In the genomic region with DNA sequence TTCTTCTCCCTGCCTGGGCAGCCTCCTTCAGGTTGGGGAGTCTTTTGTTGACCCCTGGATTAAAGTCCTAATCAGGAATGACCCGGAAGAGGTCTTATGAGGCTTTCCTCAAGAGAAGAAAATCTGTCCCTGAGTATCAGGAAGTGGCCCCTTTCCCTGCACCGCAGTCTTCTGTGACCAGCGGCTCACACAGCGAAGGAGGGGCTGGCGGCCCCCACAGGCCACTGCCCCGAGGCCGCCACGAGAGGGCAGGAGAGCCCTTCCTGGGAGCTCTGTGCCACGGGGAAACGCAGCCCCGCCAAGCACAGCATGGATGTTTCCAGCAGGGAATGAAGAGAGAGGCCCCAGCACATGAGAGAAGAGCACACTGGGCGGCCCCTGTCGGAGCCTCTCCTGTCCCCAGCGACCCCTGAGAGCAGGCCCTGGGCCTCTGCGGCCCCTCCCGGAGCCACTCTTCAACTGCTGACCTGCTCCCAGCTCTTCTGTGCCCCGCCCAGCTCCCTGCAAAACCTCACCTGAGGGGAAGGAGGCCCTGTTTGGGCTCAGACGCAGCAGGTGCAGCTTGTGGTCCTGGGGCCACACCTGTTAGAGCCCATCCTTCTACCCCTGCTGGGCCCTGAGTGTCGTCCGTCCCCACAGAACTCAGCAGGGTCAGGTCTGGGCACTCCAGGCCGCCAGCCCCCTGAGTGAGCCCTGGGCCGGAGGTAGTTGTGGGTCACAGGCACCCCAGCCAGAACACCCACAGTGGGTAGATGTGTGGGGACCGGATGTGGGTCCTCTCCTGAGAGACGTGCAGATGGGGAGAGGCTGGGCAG, we compare ENCODE assay signal across 1 cellular context.
TF ChIP-seq lines count a peak whose summit lies in the region.

No MANE protein-coding gene starts in this region.

TF ChIP-seq in HepG2, 621 proteins besides CTCF, POLR2A, EP300 and RAD21 (continued from another document and continues in another):
- TF ChIP-seq, protein P1, sequence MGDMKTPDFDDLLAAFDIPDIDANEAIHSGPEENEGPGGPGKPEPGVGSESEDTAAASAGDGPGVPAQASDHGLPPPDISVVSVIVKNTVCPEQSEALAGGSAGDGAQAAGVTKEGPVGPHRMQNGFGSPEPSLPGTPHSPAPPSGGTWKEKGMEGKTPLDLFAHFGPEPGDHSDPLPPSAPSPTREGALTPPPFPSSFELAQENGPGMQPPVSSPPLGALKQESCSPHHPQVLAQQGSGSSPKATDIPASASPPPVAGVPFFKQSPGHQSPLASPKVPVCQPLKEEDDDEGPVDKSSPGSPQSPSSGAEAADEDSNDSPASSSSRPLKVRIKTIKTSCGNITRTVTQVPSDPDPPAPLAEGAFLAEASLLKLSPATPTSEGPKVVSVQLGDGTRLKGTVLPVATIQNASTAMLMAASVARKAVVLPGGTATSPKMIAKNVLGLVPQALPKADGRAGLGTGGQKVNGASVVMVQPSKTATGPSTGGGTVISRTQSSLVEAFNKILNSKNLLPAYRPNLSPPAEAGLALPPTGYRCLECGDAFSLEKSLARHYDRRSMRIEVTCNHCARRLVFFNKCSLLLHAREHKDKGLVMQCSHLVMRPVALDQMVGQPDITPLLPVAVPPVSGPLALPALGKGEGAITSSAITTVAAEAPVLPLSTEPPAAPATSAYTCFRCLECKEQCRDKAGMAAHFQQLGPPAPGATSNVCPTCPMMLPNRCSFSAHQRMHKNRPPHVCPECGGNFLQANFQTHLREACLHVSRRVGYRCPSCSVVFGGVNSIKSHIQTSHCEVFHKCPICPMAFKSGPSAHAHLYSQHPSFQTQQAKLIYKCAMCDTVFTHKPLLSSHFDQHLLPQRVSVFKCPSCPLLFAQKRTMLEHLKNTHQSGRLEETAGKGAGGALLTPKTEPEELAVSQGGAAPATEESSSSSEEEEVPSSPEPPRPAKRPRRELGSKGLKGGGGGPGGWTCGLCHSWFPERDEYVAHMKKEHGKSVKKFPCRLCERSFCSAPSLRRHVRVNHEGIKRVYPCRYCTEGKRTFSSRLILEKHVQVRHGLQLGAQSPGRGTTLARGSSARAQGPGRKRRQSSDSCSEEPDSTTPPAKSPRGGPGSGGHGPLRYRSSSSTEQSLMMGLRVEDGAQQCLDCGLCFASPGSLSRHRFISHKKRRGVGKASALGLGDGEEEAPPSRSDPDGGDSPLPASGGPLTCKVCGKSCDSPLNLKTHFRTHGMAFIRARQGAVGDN (CRISPR knock-in tag; IDR thresholded peaks at IDR 0.05): peak; percentile 92
- TF ChIP-seq ZNF44 (CRISPR knock-in tag; IDR thresholded peaks at IDR 0.05) (0 out of 2 replicates have a peak, but pooled peaks have one; percentile 39), RXRB (CRISPR knock-in tag; IDR thresholded peaks at IDR 0.05; ENCODE audit: borderline replicate concordance) (peak; percentile 80), MED1 (CRISPR knock-in tag; IDR thresholded peaks at IDR 0.05) (peak; percentile 64), SETDB1 (CRISPR knock-in tag; IDR thresholded peaks at IDR 0.05; ENCODE audit: borderline replicate concordance) (no peak), HNF4A (CRISPR knock-in tag; IDR thresholded peaks at IDR 0.05) (peak; percentile 44), ZNF776 (CRISPR knock-in tag; IDR thresholded peaks at IDR 0.05) (no peak), SIN3B (IDR thresholded peaks at IDR 0.05; ENCODE audit: low read length) (no peak), SP1 (IDR thresholded peaks at IDR 0.05) (no peak), SP1 (CRISPR knock-in tag; IDR thresholded peaks at IDR 0.05) (no peak; the same call in 1 of the 2 replicates), ARNT (IDR thresholded peaks at IDR 0.05) (no peak), POLR2G (IDR thresholded peaks at IDR 0.05; ENCODE audit: low read depth, low read length) (peak; percentile 30; the same call in 1 of the 2 replicates), ZNF660 (CRISPR knock-in tag; IDR thresholded peaks at IDR 0.05; ENCODE audit: borderline replicate concordance, low read depth) (no peak), ZKSCAN1 (IDR thresholded peaks at IDR 0.05; ENCODE audit: low read length) (no peak), ZNF101 (CRISPR knock-in tag; IDR thresholded peaks at IDR 0.05; ENCODE audit: borderline replicate concordance, low read depth) (no peak), CBX5 (CRISPR knock-in tag; IDR thresholded peaks at IDR 0.05; ENCODE audit: borderline replicate concordance) (0 out of 2 replicates have a peak, but pooled peaks have one; percentile 56), NCOA2 (CRISPR knock-in tag; IDR thresholded peaks at IDR 0.05) (peak; percentile 13; the same call in 1 of the 2 replicates), GATAD2A (CRISPR knock-in tag; IDR thresholded peaks at IDR 0.05) (peak; percentile 74), ZNF724P (CRISPR knock-in tag; IDR thresholded peaks at IDR 0.05; ENCODE audit: borderline replicate concordance) (0 out of 2 replicates have a peak, but pooled peaks have one; percentile 47), ZNF205 (CRISPR knock-in tag; IDR thresholded peaks at IDR 0.05) (no peak), ZNF781 (CRISPR knock-in tag; IDR thresholded peaks at IDR 0.05; ENCODE audit: borderline replicate concordance, not compliant biosample characterization) (peak; percentile 56), ZFAT (CRISPR knock-in tag; conservative IDR thresholded peaks at IDR 0.05) (no peak), NRL (CRISPR knock-in tag; IDR thresholded peaks at IDR 0.05; ENCODE audit: borderline replicate concordance) (no peak; the same call in 1 of the 2 replicates), MIER2 (CRISPR knock-in tag; IDR thresholded peaks at IDR 0.05) (0 out of 2 replicates have a peak, but pooled peaks have one; percentile 49), ZNF619 (CRISPR knock-in tag; IDR thresholded peaks at IDR 0.05) (no peak), NFIC (IDR thresholded peaks at IDR 0.05; ENCODE audit: low read length) (no peak), ZNF556 (CRISPR knock-in tag; IDR thresholded peaks at IDR 0.05; ENCODE audit: borderline replicate concordance) (no peak), MED8 (CRISPR knock-in tag; IDR thresholded peaks at IDR 0.05; ENCODE audit: insufficient replicate concordance) (no peak), SMAD9 (CRISPR knock-in tag; IDR thresholded peaks at IDR 0.05) (no peak), KLF6 (CRISPR knock-in tag; IDR thresholded peaks at IDR 0.05) (no peak), SRSF4 (IDR thresholded peaks at IDR 0.05; ENCODE audit: low read depth, low read length, poor library complexity, severe bottlenecking) (no peak), HCFC1 (IDR thresholded peaks at IDR 0.05; ENCODE audit: low read depth, low read length) (no peak), NFKBIZ (CRISPR knock-in tag; IDR thresholded peaks at IDR 0.05) (peak; percentile 48; the same call in 1 of the 2 replicates), SALL1 (CRISPR knock-in tag; IDR thresholded peaks at IDR 0.05) (peak; percentile 82), BRCA1 (CRISPR knock-in tag; IDR thresholded peaks at IDR 0.05) (no peak), ZNF225 (CRISPR knock-in tag; IDR thresholded peaks at IDR 0.05) (no peak), IRX3 (CRISPR knock-in tag; IDR thresholded peaks at IDR 0.05; ENCODE audit: borderline replicate concordance, low read depth) (no peak), ZFP1 (CRISPR knock-in tag; IDR thresholded peaks at IDR 0.05) (0 out of 2 replicates have a peak, but pooled peaks have one; percentile 44), NBN (conservative IDR thresholded peaks at IDR 0.05) (no peak), ZNF768 (CRISPR knock-in tag; IDR thresholded peaks at IDR 0.05) (0 out of 2 replicates have a peak, but pooled peaks have one; percentile 38), ZNF292 (CRISPR knock-in tag; IDR thresholded peaks at IDR 0.05; ENCODE audit: borderline replicate concordance, low read depth) (peak; percentile 67; the same call in 1 of the 2 replicates), MAF1 (CRISPR knock-in tag; IDR thresholded peaks at IDR 0.05; ENCODE audit: borderline replicate concordance) (no peak)
- TF ChIP-seq, protein P2, sequence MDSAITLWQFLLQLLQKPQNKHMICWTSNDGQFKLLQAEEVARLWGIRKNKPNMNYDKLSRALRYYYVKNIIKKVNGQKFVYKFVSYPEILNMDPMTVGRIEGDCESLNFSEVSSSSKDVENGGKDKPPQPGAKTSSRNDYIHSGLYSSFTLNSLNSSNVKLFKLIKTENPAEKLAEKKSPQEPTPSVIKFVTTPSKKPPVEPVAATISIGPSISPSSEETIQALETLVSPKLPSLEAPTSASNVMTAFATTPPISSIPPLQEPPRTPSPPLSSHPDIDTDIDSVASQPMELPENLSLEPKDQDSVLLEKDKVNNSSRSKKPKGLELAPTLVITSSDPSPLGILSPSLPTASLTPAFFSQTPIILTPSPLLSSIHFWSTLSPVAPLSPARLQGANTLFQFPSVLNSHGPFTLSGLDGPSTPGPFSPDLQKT (CRISPR knock-in tag; IDR thresholded peaks at IDR 0.05; ENCODE audit: borderline replicate concordance): no peak
- TF ChIP-seq, protein P3, sequence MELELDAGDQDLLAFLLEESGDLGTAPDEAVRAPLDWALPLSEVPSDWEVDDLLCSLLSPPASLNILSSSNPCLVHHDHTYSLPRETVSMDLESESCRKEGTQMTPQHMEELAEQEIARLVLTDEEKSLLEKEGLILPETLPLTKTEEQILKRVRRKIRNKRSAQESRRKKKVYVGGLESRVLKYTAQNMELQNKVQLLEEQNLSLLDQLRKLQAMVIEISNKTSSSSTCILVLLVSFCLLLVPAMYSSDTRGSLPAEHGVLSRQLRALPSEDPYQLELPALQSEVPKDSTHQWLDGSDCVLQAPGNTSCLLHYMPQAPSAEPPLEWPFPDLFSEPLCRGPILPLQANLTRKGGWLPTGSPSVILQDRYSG (CRISPR knock-in tag; IDR thresholded peaks at IDR 0.05): no peak
- TF ChIP-seq, protein P4, sequence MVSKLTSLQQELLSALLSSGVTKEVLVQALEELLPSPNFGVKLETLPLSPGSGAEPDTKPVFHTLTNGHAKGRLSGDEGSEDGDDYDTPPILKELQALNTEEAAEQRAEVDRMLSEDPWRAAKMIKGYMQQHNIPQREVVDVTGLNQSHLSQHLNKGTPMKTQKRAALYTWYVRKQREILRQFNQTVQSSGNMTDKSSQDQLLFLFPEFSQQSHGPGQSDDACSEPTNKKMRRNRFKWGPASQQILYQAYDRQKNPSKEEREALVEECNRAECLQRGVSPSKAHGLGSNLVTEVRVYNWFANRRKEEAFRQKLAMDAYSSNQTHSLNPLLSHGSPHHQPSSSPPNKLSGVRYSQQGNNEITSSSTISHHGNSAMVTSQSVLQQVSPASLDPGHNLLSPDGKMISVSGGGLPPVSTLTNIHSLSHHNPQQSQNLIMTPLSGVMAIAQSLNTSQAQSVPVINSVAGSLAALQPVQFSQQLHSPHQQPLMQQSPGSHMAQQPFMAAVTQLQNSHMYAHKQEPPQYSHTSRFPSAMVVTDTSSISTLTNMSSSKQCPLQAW (CRISPR knock-in tag; IDR thresholded peaks at IDR 0.05): 0 out of 2 replicates have a peak, but pooled peaks have one; percentile 64
- TF ChIP-seq, protein P5, sequence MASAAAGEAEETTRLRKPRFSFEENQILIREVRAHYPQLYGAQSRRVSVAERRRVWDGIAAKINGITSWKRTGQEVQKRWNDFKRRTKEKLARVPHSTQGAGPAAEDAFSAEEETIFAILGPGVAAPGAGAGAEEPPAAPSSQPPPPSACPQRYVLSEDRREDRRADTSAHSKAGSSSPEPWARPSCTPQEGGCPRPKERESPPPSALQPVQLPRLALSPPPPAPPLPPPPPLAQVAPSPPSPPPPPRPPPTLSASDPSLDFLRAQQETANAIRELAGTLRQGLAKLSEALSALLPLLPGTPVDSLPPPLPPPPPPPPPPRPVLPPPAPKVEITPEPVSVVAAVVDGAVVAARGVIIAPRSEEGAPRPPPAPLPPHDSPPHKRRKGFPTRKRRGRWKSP (CRISPR knock-in tag; IDR thresholded peaks at IDR 0.05): no peak; the same call in 1 of the 2 replicates
- TF ChIP-seq, protein P6, sequence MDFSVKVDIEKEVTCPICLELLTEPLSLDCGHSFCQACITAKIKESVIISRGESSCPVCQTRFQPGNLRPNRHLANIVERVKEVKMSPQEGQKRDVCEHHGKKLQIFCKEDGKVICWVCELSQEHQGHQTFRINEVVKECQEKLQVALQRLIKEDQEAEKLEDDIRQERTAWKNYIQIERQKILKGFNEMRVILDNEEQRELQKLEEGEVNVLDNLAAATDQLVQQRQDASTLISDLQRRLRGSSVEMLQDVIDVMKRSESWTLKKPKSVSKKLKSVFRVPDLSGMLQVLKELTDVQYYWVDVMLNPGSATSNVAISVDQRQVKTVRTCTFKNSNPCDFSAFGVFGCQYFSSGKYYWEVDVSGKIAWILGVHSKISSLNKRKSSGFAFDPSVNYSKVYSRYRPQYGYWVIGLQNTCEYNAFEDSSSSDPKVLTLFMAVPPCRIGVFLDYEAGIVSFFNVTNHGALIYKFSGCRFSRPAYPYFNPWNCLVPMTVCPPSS (IDR thresholded peaks at IDR 0.05): no peak
- TF ChIP-seq, protein P7, sequence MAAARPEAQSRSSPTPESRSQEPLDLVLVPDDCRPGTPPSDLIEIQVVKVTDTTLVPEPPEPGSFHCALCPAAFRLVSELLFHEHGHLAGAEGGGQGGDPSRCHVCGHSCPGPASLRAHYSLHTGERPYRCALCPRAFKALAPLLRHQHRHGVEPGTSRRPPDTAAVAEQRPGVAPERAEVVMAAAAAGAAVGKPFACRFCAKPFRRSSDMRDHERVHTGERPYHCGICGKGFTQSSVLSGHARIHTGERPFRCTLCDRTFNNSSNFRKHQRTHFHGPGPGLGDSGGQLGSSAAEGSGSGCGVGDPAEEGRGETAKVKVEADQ (CRISPR knock-in tag; IDR thresholded peaks at IDR 0.05; ENCODE audit: borderline replicate concordance): no peak
- TF ChIP-seq, protein P8, sequence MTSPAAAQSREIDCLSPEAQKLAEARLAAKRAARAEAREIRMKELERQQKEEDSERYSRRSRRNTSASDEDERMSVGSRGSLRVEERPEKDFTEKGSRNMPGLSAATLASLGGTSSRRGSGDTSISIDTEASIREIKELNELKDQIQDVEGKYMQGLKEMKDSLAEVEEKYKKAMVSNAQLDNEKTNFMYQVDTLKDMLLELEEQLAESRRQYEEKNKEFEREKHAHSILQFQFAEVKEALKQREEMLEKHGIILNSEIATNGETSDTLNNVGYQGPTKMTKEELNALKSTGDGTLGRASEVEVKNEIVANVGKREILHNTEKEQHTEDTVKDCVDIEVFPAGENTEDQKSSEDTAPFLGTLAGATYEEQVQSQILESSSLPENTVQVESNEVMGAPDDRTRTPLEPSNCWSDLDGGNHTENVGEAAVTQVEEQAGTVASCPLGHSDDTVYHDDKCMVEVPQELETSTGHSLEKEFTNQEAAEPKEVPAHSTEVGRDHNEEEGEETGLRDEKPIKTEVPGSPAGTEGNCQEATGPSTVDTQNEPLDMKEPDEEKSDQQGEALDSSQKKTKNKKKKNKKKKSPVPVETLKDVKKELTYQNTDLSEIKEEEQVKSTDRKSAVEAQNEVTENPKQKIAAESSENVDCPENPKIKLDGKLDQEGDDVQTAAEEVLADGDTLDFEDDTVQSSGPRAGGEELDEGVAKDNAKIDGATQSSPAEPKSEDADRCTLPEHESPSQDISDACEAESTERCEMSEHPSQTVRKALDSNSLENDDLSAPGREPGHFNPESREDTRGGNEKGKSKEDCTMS (CRISPR knock-in tag; conservative IDR thresholded peaks at IDR 0.05): no peak
- TF ChIP-seq, protein P9, sequence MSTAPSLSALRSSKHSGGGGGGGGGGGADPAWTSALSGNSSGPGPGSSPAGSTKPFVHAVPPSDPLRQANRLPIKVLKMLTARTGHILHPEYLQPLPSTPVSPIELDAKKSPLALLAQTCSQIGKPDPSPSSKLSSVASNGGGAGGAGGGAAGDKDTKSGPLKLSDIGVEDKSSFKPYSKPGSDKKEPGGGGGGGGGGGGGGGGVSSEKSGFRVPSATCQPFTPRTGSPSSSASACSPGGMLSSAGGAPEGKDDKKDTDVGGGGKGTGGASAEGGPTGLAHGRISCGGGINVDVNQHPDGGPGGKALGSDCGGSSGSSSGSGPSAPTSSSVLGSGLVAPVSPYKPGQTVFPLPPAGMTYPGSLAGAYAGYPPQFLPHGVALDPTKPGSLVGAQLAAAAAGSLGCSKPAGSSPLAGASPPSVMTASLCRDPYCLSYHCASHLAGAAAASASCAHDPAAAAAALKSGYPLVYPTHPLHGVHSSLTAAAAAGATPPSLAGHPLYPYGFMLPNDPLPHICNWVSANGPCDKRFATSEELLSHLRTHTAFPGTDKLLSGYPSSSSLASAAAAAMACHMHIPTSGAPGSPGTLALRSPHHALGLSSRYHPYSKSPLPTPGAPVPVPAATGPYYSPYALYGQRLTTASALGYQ (CRISPR knock-in tag; IDR thresholded peaks at IDR 0.05): no peak
